In the genomic region with DNA sequence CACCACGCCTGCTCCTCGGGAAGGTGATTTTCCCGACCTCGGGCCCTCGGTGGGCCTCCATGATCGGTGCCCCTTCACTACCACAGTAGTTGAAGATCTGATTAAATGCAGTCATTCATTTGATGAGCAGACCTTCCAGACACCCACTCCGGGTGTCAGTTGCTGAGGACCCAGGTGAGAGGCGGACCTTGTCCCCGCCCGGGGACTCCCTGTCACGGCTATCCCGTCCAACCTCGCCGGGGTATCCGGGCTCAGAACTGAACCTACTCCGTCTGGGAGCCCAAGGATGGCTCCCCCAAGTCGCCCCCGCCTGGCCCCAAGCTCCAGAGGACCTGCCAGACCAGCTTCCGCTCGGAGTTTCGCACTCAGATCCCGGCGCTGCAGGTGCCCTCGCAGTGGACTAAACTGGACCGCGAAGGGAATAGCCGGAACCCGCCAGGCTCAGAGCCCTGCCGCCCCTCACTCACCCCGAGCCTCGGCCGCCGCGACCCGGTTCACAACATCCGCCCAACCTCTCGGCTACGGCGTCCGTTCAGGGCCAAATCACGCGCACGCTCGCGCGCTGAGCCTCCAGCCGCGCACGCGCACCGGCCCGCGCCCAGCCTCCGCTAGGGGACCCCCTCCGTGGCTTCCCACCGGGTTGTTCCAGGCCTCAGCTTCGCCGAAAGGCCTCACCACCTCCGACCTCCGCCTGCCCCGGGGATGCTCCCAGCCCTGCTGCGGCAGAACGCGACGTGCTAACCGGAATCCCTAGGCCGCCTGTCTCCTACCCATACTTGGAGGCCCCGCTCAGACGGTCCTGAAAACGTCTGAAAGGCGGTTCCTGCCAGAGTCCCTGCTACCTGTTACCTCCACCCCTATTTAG, we compare ENCODE assay signal across 8 cellular contexts. TPM values are rescaled to one million over a fixed set of nuclear protein-coding genes. Genes with fewer than 3 reads are reported as not detected.
DNase-seq lines count a peak whose midpoint lies in the region; ATAC-seq lines count a peak whose summit lies in the region.

No MANE protein-coding gene starts in this region.

- peak overlapping the region; percentile 72 to 82 (median 77) for H3K4me3 ChIP-seq in BLaER1 treated with 17β-estradiol and CSF1 and Interleukin-3, amounts not matched to agents 10 nM and 100 nM

- H3K36me3 ChIP-seq in BLaER1 treated with 17β-estradiol and CSF1 and Interleukin-3, amounts not matched to agents 10 nM and 100 nM: peaks cover 0 to 26% (median 11%) of the 10 kb centered on the region in 11 experiments; a peak in 13 of 22 replicates

- ATAC-seq in GM19324 (IDR thresholded peaks at IDR 0.05; ENCODE audit: low FRiP score, unreplicated experiment) (peak; percentile 79), HG03457 (IDR thresholded peaks at IDR 0.05; ENCODE audit: unreplicated experiment) (peak; percentile 49), left lobe of liver (peak; percentile 78)

- peak overlapping the region; percentile 81 to 91 (median 88) for H3K9ac ChIP-seq in BLaER1 treated with 17β-estradiol and CSF1 and Interleukin-3, amounts not matched to agents 10 nM and 100 nM

- DNase-seq in NCI-H510A treated with DMSO at 0.1 percent for 48 hours (lab: John Stamatoyannopoulos, UW) (peak; percentile 100), cortex of kidney (lab: John Stamatoyannopoulos, UW) (peak; percentile 100), left lobe of liver (ENCODE audit: low spot score) (peak; percentile 100)
- peak; percentile 94 to 100 for DNase-seq in activated CD4-positive, alpha-beta T cell treated with anti-CD3 and anti-CD28 coated beads for 4 hours
- peak; percentile 97 for DNase-seq in stimulated activated CD4-positive, alpha-beta T cell treated with anti-CD3 and anti-CD28 coated beads, Interleukin-1b, Interleukin-23, amount 100 ng/mL, for 48 hours

- H4K20me1 ChIP-seq in BLaER1 treated with 17β-estradiol and CSF1 and Interleukin-3, amounts not matched to agents 10 nM and 100 nM: peaks cover 4 to 43% (median 28%) of the 10 kb centered on the region in 11 experiments; a peak in 16 of 22 replicates

- no peaks in the 10 kb centered on the region for H3K27me3 ChIP-seq in BLaER1 treated with 17β-estradiol and CSF1 and Interleukin-3, amounts not matched to agents 10 nM and 100 nM

- H3K9me3 ChIP-seq in BLaER1 treated with 17β-estradiol and CSF1 and Interleukin-3, amounts not matched to agents 10 nM and 100 nM (replicated peaks in 1 of 11): no peaks in the 10 kb centered on the region

- peak overlapping the region; percentile 87 to 96 (median 92) for H3K4me2 ChIP-seq in BLaER1 treated with 17β-estradiol and CSF1 and Interleukin-3, amounts not matched to agents 10 nM and 100 nM

- peaks cover 26 to 32% (median 30%) of the 10 kb centered on the region in 10 experiments for H3K4me1 ChIP-seq in BLaER1 treated with 17β-estradiol and CSF1 and Interleukin-3, amounts not matched to agents 10 nM and 100 nM

- peak overlapping the region; percentile 73 to 89 (median 82) for H3K27ac ChIP-seq in BLaER1 treated with 17β-estradiol and CSF1 and Interleukin-3, amounts not matched to agents 10 nM and 100 nM

RNA-seq across cellular contexts. Expression of a gene that starts 22.3 kb away (rescaled TPM):
- total RNA-seq in left lobe of liver: 1,159 TPM

RNA-seq across cellular contexts. Expression of a gene that starts 31.0 kb away (rescaled TPM):
- total RNA-seq in left lobe of liver: 23.0 TPM

Comparison
In these comparisons a context has a peak if more than half of its experiments do, and no peak if none do; other contexts are left out.
1. Peak in every context shown above with its lines: DNase-seq, ATAC-seq, H3K4me3 ChIP-seq and H3K27ac ChIP-seq.